In the genomic region with DNA sequence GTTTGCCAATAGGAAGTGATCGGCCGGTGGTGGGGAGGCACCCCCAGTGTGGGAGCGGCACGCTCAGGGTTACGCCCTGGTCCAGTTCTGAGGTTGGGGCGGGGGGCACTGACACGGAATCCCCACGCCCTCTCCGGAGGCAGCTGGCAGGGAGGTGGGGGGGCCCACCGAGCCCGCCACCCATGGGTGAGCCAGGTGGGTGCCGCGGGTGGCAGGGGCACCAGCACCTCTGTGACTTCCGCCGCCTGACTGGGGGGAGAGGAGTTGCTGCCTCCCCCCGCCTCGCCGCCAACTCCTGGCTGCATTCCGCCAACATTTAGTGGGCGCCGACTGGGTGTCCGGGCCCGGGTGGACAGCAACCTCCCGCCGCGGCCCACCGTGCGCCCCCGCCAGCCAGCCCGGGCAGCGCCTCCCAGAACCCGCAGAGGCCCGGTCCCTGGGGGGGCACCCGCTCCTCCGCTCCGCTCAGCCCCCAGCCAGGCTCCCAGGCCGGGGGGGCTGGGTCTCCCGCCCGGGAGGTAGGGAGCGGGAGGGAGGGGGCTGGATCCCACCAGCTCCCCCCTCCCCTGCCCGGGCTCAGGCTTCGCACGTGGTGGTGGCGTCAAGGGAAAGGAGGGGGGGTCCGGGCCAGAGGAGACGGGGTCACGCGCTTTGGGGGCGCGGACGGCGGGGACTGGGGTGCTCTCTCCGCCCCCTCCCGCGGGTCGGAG, we compare ENCODE assay signal across 1 cellular context.
TF ChIP-seq lines count a peak whose summit lies in the region.

No MANE protein-coding gene starts in this region.

TF ChIP-seq in K562, 482 proteins besides CTCF, POLR2A, EP300 and RAD21 (continued from another document and continues in another):
- TF ChIP-seq, protein P1, sequence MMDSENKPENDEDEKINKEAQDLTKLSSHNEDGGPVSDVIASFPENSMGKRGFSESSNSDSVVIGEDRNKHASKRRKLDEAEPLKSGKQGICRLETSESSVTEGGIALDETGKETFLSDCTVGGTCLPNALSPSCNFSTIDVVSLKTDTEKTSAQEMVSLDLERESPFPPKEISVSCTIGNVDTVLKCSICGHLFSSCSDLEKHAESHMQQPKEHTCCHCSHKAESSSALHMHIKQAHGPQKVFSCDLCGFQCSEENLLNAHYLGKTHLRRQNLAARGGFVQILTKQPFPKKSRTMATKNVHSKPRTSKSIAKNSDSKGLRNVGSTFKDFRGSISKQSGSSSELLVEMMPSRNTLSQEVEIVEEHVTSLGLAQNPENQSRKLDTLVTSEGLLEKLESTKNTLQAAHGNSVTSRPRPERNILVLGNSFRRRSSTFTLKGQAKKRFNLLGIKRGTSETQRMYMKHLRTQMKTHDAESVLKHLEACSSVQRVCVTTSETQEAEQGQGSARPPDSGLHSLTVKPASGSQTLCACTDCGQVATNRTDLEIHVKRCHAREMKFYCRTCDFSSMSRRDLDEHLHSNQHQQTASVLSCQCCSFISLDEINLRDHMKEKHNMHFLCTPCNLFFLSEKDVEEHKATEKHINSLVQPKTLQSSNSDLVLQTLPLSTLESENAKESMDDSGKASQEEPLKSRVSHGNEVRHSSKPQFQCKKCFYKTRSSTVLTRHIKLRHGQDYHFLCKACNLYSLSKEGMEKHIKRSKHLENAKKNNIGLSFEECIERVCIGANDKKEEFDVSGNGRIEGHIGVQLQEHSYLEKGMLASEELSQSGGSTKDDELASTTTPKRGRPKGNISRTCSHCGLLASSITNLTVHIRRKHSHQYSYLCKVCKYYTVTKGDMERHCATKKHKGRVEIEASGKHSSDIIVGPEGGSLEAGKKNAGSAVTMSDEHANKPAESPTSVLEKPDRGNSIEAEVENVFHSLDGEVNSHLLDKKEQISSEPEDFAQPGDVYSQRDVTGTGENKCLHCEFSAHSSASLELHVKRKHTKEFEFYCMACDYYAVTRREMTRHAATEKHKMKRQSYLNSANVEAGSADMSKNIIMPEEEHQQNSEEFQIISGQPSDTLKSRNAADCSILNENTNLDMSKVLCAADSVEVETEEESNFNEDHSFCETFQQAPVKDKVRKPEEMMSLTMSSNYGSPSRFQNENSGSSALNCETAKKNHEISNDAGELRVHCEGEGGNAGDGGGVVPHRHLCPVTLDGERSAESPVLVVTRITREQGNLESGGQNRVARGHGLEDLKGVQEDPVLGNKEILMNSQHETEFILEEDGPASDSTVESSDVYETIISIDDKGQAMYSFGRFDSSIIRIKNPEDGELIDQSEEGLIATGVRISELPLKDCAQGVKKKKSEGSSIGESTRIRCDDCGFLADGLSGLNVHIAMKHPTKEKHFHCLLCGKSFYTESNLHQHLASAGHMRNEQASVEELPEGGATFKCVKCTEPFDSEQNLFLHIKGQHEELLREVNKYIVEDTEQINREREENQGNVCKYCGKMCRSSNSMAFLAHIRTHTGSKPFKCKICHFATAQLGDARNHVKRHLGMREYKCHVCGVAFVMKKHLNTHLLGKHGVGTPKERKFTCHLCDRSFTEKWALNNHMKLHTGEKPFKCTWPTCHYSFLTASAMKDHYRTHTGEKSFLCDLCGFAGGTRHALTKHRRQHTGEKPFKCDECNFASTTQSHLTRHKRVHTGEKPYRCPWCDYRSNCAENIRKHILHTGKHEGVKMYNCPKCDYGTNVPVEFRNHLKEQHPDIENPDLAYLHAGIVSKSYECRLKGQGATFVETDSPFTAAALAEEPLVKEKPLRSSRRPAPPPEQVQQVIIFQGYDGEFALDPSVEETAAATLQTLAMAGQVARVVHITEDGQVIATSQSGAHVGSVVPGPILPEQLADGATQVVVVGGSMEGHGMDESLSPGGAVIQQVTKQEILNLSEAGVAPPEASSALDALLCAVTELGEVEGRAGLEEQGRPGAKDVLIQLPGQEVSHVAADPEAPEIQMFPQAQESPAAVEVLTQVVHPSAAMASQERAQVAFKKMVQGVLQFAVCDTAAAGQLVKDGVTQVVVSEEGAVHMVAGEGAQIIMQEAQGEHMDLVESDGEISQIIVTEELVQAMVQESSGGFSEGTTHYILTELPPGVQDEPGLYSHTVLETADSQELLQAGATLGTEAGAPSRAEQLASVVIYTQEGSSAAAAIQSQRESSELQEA (IDR thresholded peaks at IDR 0.05; ENCODE audit: low read depth), result no peak
- no peak for TF ChIP-seq ARID2 (IDR thresholded peaks at IDR 0.05)
- no peak for TF ChIP-seq ZNF41 (CRISPR knock-in tag; conservative IDR thresholded peaks at IDR 0.05)
- TF ChIP-seq ZNF165 (CRISPR knock-in tag; IDR thresholded peaks at IDR 0.05; ENCODE audit: borderline replicate concordance), result no peak
- no peak for TF ChIP-seq ZNF785 (CRISPR knock-in tag; IDR thresholded peaks at IDR 0.05)
- peak; percentile 12; the same call in 1 of the 2 replicates for TF ChIP-seq SMARCE1 (IDR thresholded peaks at IDR 0.05)
- no peak for TF ChIP-seq POLR2H (tag; IDR thresholded peaks at IDR 0.05; ENCODE audit: low read depth)
- TF ChIP-seq, protein P2, sequence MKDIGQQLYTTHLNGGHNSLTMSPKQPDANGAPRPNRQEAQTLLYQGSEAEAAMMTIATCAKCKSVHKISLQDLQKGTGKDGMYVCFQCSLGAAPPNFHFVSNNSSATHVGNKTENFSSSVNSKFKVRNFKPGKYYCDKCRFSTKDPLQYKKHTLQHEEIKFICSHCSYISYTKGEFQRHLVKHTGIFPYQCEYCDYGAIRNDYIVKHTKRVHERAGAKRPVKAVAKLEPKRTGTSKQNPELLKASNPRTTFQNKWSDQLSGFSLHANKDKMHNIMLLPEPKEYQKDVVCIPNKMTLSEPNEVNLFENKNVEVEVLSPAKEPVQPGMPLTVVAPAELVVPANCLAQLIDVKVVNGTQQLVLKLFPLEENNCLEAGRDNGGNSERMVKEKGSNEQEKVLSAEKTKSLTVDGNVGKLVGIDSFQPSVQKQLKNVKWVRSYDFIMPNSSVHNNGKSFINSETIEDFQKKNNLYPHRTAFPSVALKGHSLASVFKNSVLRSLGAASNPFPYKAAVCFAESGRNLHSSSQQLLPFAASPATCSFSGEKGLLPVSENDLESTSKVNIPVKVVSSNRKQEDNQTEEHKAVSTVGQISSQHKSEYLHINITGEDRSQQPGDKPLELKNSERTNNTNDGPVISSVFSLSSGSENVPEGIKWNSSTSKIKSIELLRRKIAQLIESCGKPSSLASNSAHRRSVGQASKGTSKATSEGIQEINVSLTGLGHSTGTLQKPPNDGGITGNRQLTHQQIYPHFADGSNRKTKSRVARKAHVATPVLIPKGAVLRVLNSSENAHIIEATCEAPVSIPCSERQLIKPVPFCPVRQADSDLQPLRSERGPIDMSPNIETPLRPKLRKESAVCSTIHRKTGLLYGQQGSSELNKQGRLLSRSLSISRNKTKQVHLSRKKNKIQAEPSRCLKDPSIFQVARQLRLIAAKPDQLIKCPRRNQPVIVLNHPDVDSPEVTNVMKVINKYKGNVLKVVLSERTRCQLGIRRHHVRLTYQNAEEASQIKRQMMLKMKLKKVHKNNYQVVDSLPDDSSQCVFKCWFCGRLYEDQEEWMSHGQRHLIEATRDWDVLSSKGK (CRISPR knock-in tag; IDR thresholded peaks at IDR 0.05), result no peak
- TF ChIP-seq HNRNPLL (IDR thresholded peaks at IDR 0.05; ENCODE audit: low read depth, low read length, poor library complexity, severe bottlenecking), result peak; percentile 23
- no peak for TF ChIP-seq MBD2 (IDR thresholded peaks at IDR 0.05; ENCODE audit: borderline replicate concordance, low read depth)
- no peak for TF ChIP-seq HDAC2 (IDR thresholded peaks at IDR 0.05)
- TF ChIP-seq COPS2 (conservative IDR thresholded peaks at IDR 0.05), result no peak
- TF ChIP-seq CC2D1A (IDR thresholded peaks at IDR 0.05), result no peak
- no peak for TF ChIP-seq CBX3 (IDR thresholded peaks at IDR 0.05; ENCODE audit: borderline replicate concordance in 1 of 2, low read length in 2 of 2)
- no peak for TF ChIP-seq ZNF696 (CRISPR knock-in tag; conservative IDR thresholded peaks at IDR 0.05)
- TF ChIP-seq BACH1 (tag; IDR thresholded peaks at IDR 0.05), result no peak
- TF ChIP-seq ZNF561 (CRISPR knock-in tag; conservative IDR thresholded peaks at IDR 0.05), result no peak
- no peak for TF ChIP-seq TAL1 (IDR thresholded peaks at IDR 0.05)
- no peak for TF ChIP-seq ZSCAN32 (CRISPR knock-in tag; IDR thresholded peaks at IDR 0.05)
- no peak for TF ChIP-seq ZNF717 (CRISPR knock-in tag; IDR thresholded peaks at IDR 0.05)
- TF ChIP-seq ZNF707 (CRISPR knock-in tag; conservative IDR thresholded peaks at IDR 0.05), result no peak
- no peak for TF ChIP-seq SMAD3 (CRISPR knock-in tag; conservative IDR thresholded peaks at IDR 0.05)
- no peak for TF ChIP-seq TCF3 (CRISPR knock-in tag; IDR thresholded peaks at IDR 0.05)
- peak; percentile 15 for TF ChIP-seq FUS (optimal IDR thresholded peaks at IDR 0.05; ENCODE audit: low read depth, low read length)
- TF ChIP-seq MED1 (CRISPR knock-in tag; IDR thresholded peaks at IDR 0.05; ENCODE audit: borderline replicate concordance), result no peak
- peak; percentile 34 for TF ChIP-seq CCNT2 (IDR thresholded peaks at IDR 0.05; ENCODE audit: borderline replicate concordance, extremely low read depth, insufficient read length, low read depth, low read length)
- no peak for TF ChIP-seq HNRNPUL1 (IDR thresholded peaks at IDR 0.05; ENCODE audit: low read length)
- TF ChIP-seq PCBP1 (IDR thresholded peaks at IDR 0.05; ENCODE audit: low read depth, low read length, poor library complexity, severe bottlenecking), result peak; percentile 76
- TF ChIP-seq PHTF2 (CRISPR knock-in tag; IDR thresholded peaks at IDR 0.05), result no peak
- TF ChIP-seq ERF (CRISPR knock-in tag; IDR thresholded peaks at IDR 0.05), result no peak
- no peak for TF ChIP-seq ADNP (tag; IDR thresholded peaks at IDR 0.05)
- TF ChIP-seq ZNF253 (CRISPR knock-in tag; conservative IDR thresholded peaks at IDR 0.05), result no peak
- no peak for TF ChIP-seq POLR3A (IDR thresholded peaks at IDR 0.05; ENCODE audit: borderline replicate concordance, extremely low read depth, insufficient read depth, insufficient read length)
- TF ChIP-seq CHD2 (IDR thresholded peaks at IDR 0.05; ENCODE audit: low read depth, low read length), result no peak
- TF ChIP-seq SREBF2 (CRISPR knock-in tag; IDR thresholded peaks at IDR 0.05), result no peak
- TF ChIP-seq ZKSCAN3 (CRISPR knock-in tag; IDR thresholded peaks at IDR 0.05), result no peak
- TF ChIP-seq, protein P3, sequence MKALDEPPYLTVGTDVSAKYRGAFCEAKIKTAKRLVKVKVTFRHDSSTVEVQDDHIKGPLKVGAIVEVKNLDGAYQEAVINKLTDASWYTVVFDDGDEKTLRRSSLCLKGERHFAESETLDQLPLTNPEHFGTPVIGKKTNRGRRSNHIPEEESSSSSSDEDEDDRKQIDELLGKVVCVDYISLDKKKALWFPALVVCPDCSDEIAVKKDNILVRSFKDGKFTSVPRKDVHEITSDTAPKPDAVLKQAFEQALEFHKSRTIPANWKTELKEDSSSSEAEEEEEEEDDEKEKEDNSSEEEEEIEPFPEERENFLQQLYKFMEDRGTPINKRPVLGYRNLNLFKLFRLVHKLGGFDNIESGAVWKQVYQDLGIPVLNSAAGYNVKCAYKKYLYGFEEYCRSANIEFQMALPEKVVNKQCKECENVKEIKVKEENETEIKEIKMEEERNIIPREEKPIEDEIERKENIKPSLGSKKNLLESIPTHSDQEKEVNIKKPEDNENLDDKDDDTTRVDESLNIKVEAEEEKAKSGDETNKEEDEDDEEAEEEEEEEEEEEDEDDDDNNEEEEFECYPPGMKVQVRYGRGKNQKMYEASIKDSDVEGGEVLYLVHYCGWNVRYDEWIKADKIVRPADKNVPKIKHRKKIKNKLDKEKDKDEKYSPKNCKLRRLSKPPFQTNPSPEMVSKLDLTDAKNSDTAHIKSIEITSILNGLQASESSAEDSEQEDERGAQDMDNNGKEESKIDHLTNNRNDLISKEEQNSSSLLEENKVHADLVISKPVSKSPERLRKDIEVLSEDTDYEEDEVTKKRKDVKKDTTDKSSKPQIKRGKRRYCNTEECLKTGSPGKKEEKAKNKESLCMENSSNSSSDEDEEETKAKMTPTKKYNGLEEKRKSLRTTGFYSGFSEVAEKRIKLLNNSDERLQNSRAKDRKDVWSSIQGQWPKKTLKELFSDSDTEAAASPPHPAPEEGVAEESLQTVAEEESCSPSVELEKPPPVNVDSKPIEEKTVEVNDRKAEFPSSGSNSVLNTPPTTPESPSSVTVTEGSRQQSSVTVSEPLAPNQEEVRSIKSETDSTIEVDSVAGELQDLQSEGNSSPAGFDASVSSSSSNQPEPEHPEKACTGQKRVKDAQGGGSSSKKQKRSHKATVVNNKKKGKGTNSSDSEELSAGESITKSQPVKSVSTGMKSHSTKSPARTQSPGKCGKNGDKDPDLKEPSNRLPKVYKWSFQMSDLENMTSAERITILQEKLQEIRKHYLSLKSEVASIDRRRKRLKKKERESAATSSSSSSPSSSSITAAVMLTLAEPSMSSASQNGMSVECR (CRISPR knock-in tag; IDR thresholded peaks at IDR 0.05), result peak; percentile 64; the same call in 1 of the 2 replicates
- TF ChIP-seq RBBP5 (IDR thresholded peaks at IDR 0.05; ENCODE audit: borderline replicate concordance, insufficient read depth, low read length, poor library complexity, severe bottlenecking), result peak; percentile 59
- TF ChIP-seq, protein P4, sequence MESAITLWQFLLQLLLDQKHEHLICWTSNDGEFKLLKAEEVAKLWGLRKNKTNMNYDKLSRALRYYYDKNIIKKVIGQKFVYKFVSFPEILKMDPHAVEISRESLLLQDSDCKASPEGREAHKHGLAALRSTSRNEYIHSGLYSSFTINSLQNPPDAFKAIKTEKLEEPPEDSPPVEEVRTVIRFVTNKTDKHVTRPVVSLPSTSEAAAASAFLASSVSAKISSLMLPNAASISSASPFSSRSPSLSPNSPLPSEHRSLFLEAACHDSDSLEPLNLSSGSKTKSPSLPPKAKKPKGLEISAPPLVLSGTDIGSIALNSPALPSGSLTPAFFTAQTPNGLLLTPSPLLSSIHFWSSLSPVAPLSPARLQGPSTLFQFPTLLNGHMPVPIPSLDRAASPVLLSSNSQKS (CRISPR knock-in tag; IDR thresholded peaks at IDR 0.05), result no peak
- no peak for TF ChIP-seq TCFL5 (CRISPR knock-in tag; conservative IDR thresholded peaks at IDR 0.05)
- no peak for TF ChIP-seq CEBPG (CRISPR knock-in tag; IDR thresholded peaks at IDR 0.05)
- TF ChIP-seq CEBPG (tag; conservative IDR thresholded peaks at IDR 0.05 in 1 of 2, IDR thresholded peaks at IDR 0.05 in 1 of 2), result no peak
- TF ChIP-seq TAF15 (IDR thresholded peaks at IDR 0.05; ENCODE audit: low read depth, low read length), result no peak
- TF ChIP-seq ZNF436 (CRISPR knock-in tag; IDR thresholded peaks at IDR 0.05), result no peak
- no peak for TF ChIP-seq DDX20 (tag; IDR thresholded peaks at IDR 0.05; ENCODE audit: low read depth)
- TF ChIP-seq, protein P5, sequence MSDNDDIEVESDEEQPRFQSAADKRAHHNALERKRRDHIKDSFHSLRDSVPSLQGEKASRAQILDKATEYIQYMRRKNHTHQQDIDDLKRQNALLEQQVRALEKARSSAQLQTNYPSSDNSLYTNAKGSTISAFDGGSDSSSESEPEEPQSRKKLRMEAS (CRISPR knock-in tag; IDR thresholded peaks at IDR 0.05), result peak; percentile 73
- no peak for TF ChIP-seq RFX7 (CRISPR knock-in tag; IDR thresholded peaks at IDR 0.05)
- no peak for TF ChIP-seq RBM17 (IDR thresholded peaks at IDR 0.05; ENCODE audit: borderline replicate concordance, low read depth, low read length)
- TF ChIP-seq CBX5 (IDR thresholded peaks at IDR 0.05; ENCODE audit: borderline replicate concordance, low read depth), result no peak
- no peak for TF ChIP-seq RFX5 (IDR thresholded peaks at IDR 0.05; ENCODE audit: low read depth, low read length)
- TF ChIP-seq SRSF3 (IDR thresholded peaks at IDR 0.05; ENCODE audit: insufficient read depth, low read length), result no peak
- TF ChIP-seq ZNF311 (CRISPR knock-in tag; IDR thresholded peaks at IDR 0.05), result no peak
